1 cellular context compared by ENCODE assay signal in the genomic region with DNA sequence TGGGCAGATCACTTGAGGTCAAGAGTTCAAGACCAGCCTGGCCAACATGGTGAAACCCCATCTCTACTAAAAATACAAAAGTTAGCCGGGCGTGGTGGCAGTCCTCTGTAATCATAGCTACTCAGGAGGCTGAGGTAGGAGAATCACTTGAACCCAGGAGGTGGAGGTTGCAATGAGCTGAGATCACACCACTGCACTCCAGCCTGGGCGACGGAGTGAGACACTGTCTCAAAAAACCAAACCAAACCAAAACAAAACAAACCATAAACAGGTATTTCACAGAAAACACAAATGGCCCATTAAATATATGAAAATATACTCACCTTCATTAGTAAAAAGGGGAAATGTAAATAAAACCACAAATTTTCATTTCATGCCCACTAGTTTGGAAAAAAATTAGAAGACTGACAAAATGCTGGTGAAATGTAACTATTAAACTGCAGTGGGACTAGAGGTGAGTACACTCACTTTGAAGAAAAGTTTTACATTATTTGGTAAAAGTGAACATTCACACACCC.
TF ChIP-seq lines count a peak whose summit lies in the region.

No MANE protein-coding gene starts in this region.

TF ChIP-seq in GM12878, 131 proteins besides CTCF, POLR2A, EP300 and RAD21 (continued from another document):
- TF ChIP-seq MTA3 (IDR thresholded peaks at IDR 0.05; ENCODE audit: borderline replicate concordance, low read length) = 0 out of 2 replicates have a peak, but pooled peaks have one; percentile 77
- TF ChIP-seq POU2F2 (IDR thresholded peaks at IDR 0.05; ENCODE audit: borderline replicate concordance, low read depth, low read length) = peak; percentile 79; the same call in 2 of the 3 replicates
- peak; percentile 82 for TF ChIP-seq NR2F1 (conservative IDR thresholded peaks at IDR 0.05)
- 0 out of 2 replicates have a peak, but pooled peaks have one; percentile 29 for TF ChIP-seq CBX5 (IDR thresholded peaks at IDR 0.05; ENCODE audit: low read depth)
- TF ChIP-seq RELA (IDR thresholded peaks at IDR 0.05; ENCODE audit: borderline replicate concordance, partially characterized antibody) = peak; percentile 25
- peak; percentile 97 for TF ChIP-seq ZNF217 (IDR thresholded peaks at IDR 0.05)
- peak; percentile 94 for TF ChIP-seq RUNX3 (IDR thresholded peaks at IDR 0.05; ENCODE audit: low read length)
- TF ChIP-seq FOXM1 (IDR thresholded peaks at IDR 0.05; ENCODE audit: low read depth, low read length) = peak; percentile 64; the same call in 1 of the 2 replicates
- peak; percentile 82 for TF ChIP-seq NFIC (IDR thresholded peaks at IDR 0.05; ENCODE audit: low read depth, low read length)
- TF ChIP-seq SMARCA5 (IDR thresholded peaks at IDR 0.05) = peak; percentile 23; the same call in 1 of the 2 replicates
- peak; percentile 40 for TF ChIP-seq CREM (IDR thresholded peaks at IDR 0.05; ENCODE audit: low read depth)
- TF ChIP-seq SPI1 (IDR thresholded peaks at IDR 0.05; ENCODE audit: borderline replicate concordance, insufficient read depth, low read depth, low read length) = peak; percentile 34; the same call in 1 of the 2 replicates
- TF ChIP-seq NBN (IDR thresholded peaks at IDR 0.05) = peak; percentile 88
- TF ChIP-seq IKZF2 (IDR thresholded peaks at IDR 0.05) = peak in 1 of 2 experiments; percentile 12; a peak in 1 of 4 replicates
- peak; percentile 83 for TF ChIP-seq DPF2 (IDR thresholded peaks at IDR 0.05)
- peak; percentile 81 for TF ChIP-seq TBL1XR1 (IDR thresholded peaks at IDR 0.05; ENCODE audit: low read depth, low read length)
- TF ChIP-seq MEF2B (IDR thresholded peaks at IDR 0.05; ENCODE audit: partially characterized antibody, poor library complexity, severe bottlenecking) = peak; percentile 17
- TF ChIP-seq JUNB (IDR thresholded peaks at IDR 0.05) = peak; percentile 84
